Comparison of ENCODE assay signal across 8 cellular contexts in the genomic region with DNA sequence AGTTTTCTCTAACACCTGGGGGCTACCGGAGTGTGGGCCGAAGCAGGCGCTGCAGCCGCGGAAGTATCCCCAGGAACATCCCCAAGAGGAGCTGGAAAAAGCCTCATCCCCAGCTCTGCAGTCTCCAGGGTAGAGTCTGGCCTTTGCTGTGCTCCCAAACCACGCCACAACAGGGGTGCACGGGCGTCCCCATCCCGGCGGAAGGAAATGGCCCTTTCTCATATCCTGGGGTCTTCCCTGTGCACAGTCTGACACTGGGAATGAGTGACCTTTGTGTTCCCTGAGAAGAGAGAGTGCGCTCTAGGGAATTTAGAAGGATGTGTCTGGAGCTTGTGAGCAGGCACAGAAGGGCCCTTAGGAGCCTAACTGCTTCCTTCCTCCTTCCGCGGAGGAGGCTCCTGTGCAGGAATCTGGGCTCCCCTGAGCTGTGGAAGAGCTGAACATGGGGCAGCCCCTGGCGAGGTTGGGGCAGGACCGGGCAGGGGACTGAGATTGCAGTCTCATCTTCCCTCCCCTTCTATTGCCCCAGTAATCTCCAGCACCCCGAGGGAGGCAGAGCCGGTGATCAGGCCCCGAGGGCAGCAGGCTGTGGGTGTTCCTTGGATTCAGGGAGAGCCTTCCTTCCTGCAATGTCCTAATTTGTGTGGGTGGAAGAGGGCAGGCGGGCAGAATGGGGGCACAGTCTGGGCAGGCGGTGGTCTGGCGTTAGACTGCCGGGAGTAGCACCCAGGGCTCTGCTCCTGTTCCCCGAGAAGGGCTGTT. TPM values are rescaled to one million over a fixed set of nuclear protein-coding genes. Genes with fewer than 3 reads are reported as not detected.
DNase-seq lines count a peak whose midpoint lies in the region; ATAC-seq, FAIRE-seq and TF ChIP-seq lines count a peak whose summit lies in the region.

No MANE protein-coding gene starts in this region.

- TF ChIP-seq POLR2A in H54 (IDR thresholded peaks at IDR 0.05; ENCODE audit: low read depth, low read length) = no peak

- H3K4me1 Mint-ChIP-seq in naive B cell = peaks cover 32 to 69% (median 62%) of the 10 kb centered on the region in 3 donors

- no peaks in the 10 kb centered on the region for H3K9me3 Mint-ChIP-seq in naive B cell

- DNase-seq in AG10803 (ENCODE audit: low read depth) (no peak), choroid plexus epithelial cell (ENCODE audit: low read depth) (no peak), naive B cell (no peak), DMS 273 treated with DMSO at 0.1 percent for 48 hours (lab: John Stamatoyannopoulos, UW) (no peak), NCI-H774 (lab: John Stamatoyannopoulos, UW) (no peak), H54 (ENCODE audit: insufficient read length, low spot score) (no peak)
- no peak for DNase-seq in Jurkat, Clone E6-1 (ENCODE audit: low read depth, low spot score)

- no peak for TF ChIP-seq CTCF in AG10803 (conservative IDR thresholded peaks at IDR 0.05; ENCODE audit: low read length)
- TF ChIP-seq CTCF in choroid plexus epithelial cell (conservative IDR thresholded peaks at IDR 0.05; ENCODE audit: low read depth, low read length) = no peak

- no peaks in the 10 kb centered on the region for H3K27me3 Mint-ChIP-seq in naive B cell

- H3K27ac Mint-ChIP-seq in naive B cell = peak overlapping the region; percentile 97 to 100 (median 99)

- peak overlapping the region; percentile 90 for H3K4me3 ChIP-seq in AG10803 (ENCODE audit: low read length)
- peak overlapping the region; percentile 97 for H3K4me3 ChIP-seq in Jurkat, Clone E6-1 (ENCODE audit: low read length)
- H3K4me3 ChIP-seq in choroid plexus epithelial cell (ENCODE audit: low read depth, low read length) = peak overlapping the region; percentile 82

- H3K4me3 Mint-ChIP-seq in naive B cell = peak overlapping the region; percentile 91 to 99 (median 96)

- no peaks in the 10 kb centered on the region for H3K36me3 Mint-ChIP-seq in naive B cell

- no peak for FAIRE-seq in H54 (lab: Jason Lieb, UNC)

- ATAC-seq in naive B cell (ENCODE audit: low read depth in 2 of 2) = no peak
- no peak for ATAC-seq in HG03565 (IDR thresholded peaks at IDR 0.05; ENCODE audit: unreplicated experiment)

RNA-seq across cellular contexts. Expression of gene REPIN1, which starts 1.3 kb away (rescaled TPM):
- polyA plus RNA-seq in Jurkat, Clone E6-1 (2012; ENCODE audit: insufficient read depth, insufficient read length) = 95.3 TPM
- 100 to 1,000 TPM in 1 of 6 donors, 10 to 100 TPM in 5; 46.3 to 115 (median 68.5) TPM for polyA plus RNA-seq in naive B cell (ENCODE audit: low read depth in 6 of 6)

RNA-seq across cellular contexts. Expression of gene ZNF775, which starts 9.2 kb away (rescaled TPM):
- 8.2 TPM for polyA plus RNA-seq in Jurkat, Clone E6-1 (2012; ENCODE audit: insufficient read depth, insufficient read length)
- 1 to 10 TPM; 1.4 to 8.9 (median 4.5) TPM for polyA plus RNA-seq in naive B cell (ENCODE audit: low read depth in 6 of 6)

RNA-seq across cellular contexts. Expression of gene RARRES2, which starts 28.5 kb away (rescaled TPM):
- 1.1 TPM for polyA plus RNA-seq in Jurkat, Clone E6-1 (2012; ENCODE audit: insufficient read depth, insufficient read length)
- polyA plus RNA-seq in naive B cell (ENCODE audit: low read depth in 6 of 6) = not detected

RNA-seq across cellular contexts. Expression of gene ACTR3C, which starts 46.6 kb away (rescaled TPM):
- 7.5 TPM for polyA plus RNA-seq in Jurkat, Clone E6-1 (2012; ENCODE audit: insufficient read depth, insufficient read length)
- 1 to 10 TPM in 5 of 6 donors, not detected in 1; 1.3 to 7.6 (median 6.2) TPM for polyA plus RNA-seq in naive B cell (ENCODE audit: low read depth in 6 of 6)

RNA-seq across cellular contexts. Expression of gene LRRC61, which starts 46.8 kb away (rescaled TPM):
- polyA plus RNA-seq in Jurkat, Clone E6-1 (2012; ENCODE audit: insufficient read depth, insufficient read length) = 33.4 TPM
- polyA plus RNA-seq in naive B cell (ENCODE audit: low read depth in 6 of 6) = 10 to 100 TPM; 15.2 to 28.6 (median 25.4) TPM
